Comparison of ENCODE assay signal across 8 cellular contexts in the genomic region with DNA sequence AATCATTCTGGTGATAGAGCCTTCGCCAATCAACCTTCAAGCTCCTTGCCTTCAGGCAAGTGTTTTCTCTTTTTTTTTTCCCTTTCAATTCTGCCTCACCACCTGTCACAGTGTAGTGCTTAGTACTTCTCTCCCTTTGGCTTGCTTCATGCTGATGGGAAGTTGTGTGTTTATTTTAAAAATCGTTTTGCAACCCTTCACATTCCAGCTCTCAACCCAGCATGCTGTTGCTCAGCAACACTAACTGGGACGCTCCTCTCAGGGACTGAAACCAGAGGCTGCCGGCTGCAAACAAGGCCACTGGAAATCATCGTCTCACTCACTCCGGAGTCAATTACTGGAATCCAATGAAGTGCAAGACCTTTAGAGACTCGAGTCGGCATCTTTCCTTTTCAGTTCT.
A peak's percentile ranks its signal among the peaks of the same experiment; 100 is the strongest.
DNase-seq lines count a peak whose midpoint lies in the region; ATAC-seq and TF ChIP-seq lines count a peak whose summit lies in the region.

No MANE protein-coding gene starts in this region.

- DNase-seq in AG04450 (ENCODE audit: low read depth, low spot score) (peak; percentile 78), NCI-H1694 (lab: John Stamatoyannopoulos, UW) (peak; percentile 61), choroid plexus epithelial cell (ENCODE audit: low read depth) (peak; percentile 98), mesenchymal stem cell (peak; percentile 92), GM10248 (ENCODE audit: extremely low spot score) (no peak), NAMALWA (ENCODE audit: low spot score) (no peak)
- DNase-seq in activated T-cell treated with anti-CD3 and anti-CD28 coated beads, Interleukin-2, amount 50 U/mL, for 4 hours = no peak

- no peaks in the 10 kb centered on the region for H3K27me3 Mint-ChIP-seq in activated T-cell treated with anti-CD3 and anti-CD28 coated beads, Interleukin-2, amount 50 U/mL, for 4 hours (ENCODE audit: low read depth)

- no peak overlapping the region for H3K23ac ChIP-seq in mesenchymal stem cell (ENCODE audit: low read length in 2 of 2)

- H3K36me3 ChIP-seq in mesenchymal stem cell (ENCODE audit: control insufficient read depth in 1 of 2, insufficient read depth in 2 of 2, low read depth in 1 of 2, low read length in 2 of 2) = no peaks in the 10 kb centered on the region

- H3K9me3 ChIP-seq in AG04450 (ENCODE audit: control insufficient read depth, insufficient read depth, low read length) (no peaks in the 10 kb centered on the region), mesenchymal stem cell (ENCODE audit: control insufficient read depth, low read length) (no peaks in the 10 kb centered on the region)

- no peak overlapping the region for H3K27ac ChIP-seq in AG04450 (ENCODE audit: low read depth, low read length)
- H3K27ac ChIP-seq in mesenchymal stem cell (ENCODE audit: low read length, poor library complexity, severe bottlenecking) = no peak overlapping the region

- no peak overlapping the region for H3K4me2 ChIP-seq in mesenchymal stem cell (ENCODE audit: low read length, poor library complexity, severe bottlenecking)

- no peaks in the 10 kb centered on the region for H3K79me1 ChIP-seq in mesenchymal stem cell (replicated peaks; ENCODE audit: low read length, poor library complexity, severe bottlenecking)

- no peaks in the 10 kb centered on the region for H3K27me3 ChIP-seq in AG04450 (ENCODE audit: control insufficient read depth, insufficient read depth, low read length)
- no peaks in the 10 kb centered on the region for H3K27me3 ChIP-seq in mesenchymal stem cell (ENCODE audit: control insufficient read depth in 1 of 2, insufficient read depth in 1 of 2, low read length in 2 of 2)

- no peak overlapping the region for H2BK120ac ChIP-seq in mesenchymal stem cell (ENCODE audit: low read depth, low read length)

- WGBS in mesenchymal stem cell = 29% methylated on average over 8 of the region's 8 CpGs

- TF ChIP-seq CTCF in AG04450 (IDR thresholded peaks at IDR 0.05; ENCODE audit: low read depth, low read length) (no peak), choroid plexus epithelial cell (conservative IDR thresholded peaks at IDR 0.05; ENCODE audit: low read depth, low read length) (no peak), GM10248 (IDR thresholded peaks at IDR 0.05; ENCODE audit: control extremely low read depth, extremely low read depth, low read depth, missing control alignments) (no peak)

- no peaks in the 10 kb centered on the region for H3K4me1 ChIP-seq in mesenchymal stem cell (ENCODE audit: control insufficient read depth, insufficient read depth, low read depth, low read length)

- H4K91ac ChIP-seq in mesenchymal stem cell (ENCODE audit: low read length) = no peak overlapping the region

- H3K4me3 Mint-ChIP-seq in activated T-cell treated with anti-CD3 and anti-CD28 coated beads, Interleukin-2, amount 50 U/mL, for 4 hours = no peak overlapping the region

- no peak for ATAC-seq in activated T-cell treated with anti-CD3 and anti-CD28 coated beads, Interleukin-2, amount 50 U/mL, for 4 hours
- ATAC-seq in HG03442 (IDR thresholded peaks at IDR 0.05; ENCODE audit: unreplicated experiment) = no peak

- no peak overlapping the region for H4K8ac ChIP-seq in mesenchymal stem cell (ENCODE audit: low read length)

- POLR2A ChIA-PET in AG04450 (lab: Yijun Ruan, JAX) (interaction anchor here (0.7 kb wide), 1 partner anchor 27 kb away, joined by 4 read pairs; no protein-coding TSS in a partner anchor), GM10248 (lab: Yijun Ruan, JAX) (no interaction called here)

- no peak overlapping the region for H3K18ac ChIP-seq in mesenchymal stem cell (ENCODE audit: low read depth in 1 of 2, low read length in 2 of 2)

- H3K14ac ChIP-seq in mesenchymal stem cell (ENCODE audit: low read length in 2 of 2) = no peak overlapping the region

- H2BK12ac ChIP-seq in mesenchymal stem cell (ENCODE audit: low read length in 2 of 2) = no peak overlapping the region

- no peaks in the 10 kb centered on the region for H3K36me3 Mint-ChIP-seq in activated T-cell treated with anti-CD3 and anti-CD28 coated beads, Interleukin-2, amount 50 U/mL, for 4 hours (ENCODE audit: insufficient read depth)

- H3K4ac ChIP-seq in mesenchymal stem cell (ENCODE audit: low read depth in 1 of 2, low read length in 2 of 2) = no peak overlapping the region

- no peak overlapping the region for H2AFZ ChIP-seq in mesenchymal stem cell (ENCODE audit: low read depth, low read length)

- H2AK5ac ChIP-seq in mesenchymal stem cell (ENCODE audit: low read length, severe bottlenecking) = no peak overlapping the region

- H3K4me3 ChIP-seq in AG04450 (ENCODE audit: low read depth, low read length) = peak overlapping the region; percentile 17
- no peak overlapping the region for H3K4me3 ChIP-seq in choroid plexus epithelial cell (ENCODE audit: low read depth, low read length)
- peak overlapping the region in 1 of 2 experiments; percentile 47 for H3K4me3 ChIP-seq in mesenchymal stem cell (ENCODE audit: insufficient read depth in 1 of 2, low read depth in 1 of 2, low read length in 2 of 2)

- H2BK15ac ChIP-seq in mesenchymal stem cell (ENCODE audit: low read depth, poor library complexity, severe bottlenecking) = no peak overlapping the region

- H3K9ac ChIP-seq in mesenchymal stem cell (ENCODE audit: low read length) = peak overlapping the region; percentile 69

- H3K9me3 Mint-ChIP-seq in activated T-cell treated with anti-CD3 and anti-CD28 coated beads, Interleukin-2, amount 50 U/mL, for 4 hours = peaks cover 9% of the 10 kb centered on the region

- H3K4me1 Mint-ChIP-seq in activated T-cell treated with anti-CD3 and anti-CD28 coated beads, Interleukin-2, amount 50 U/mL, for 4 hours (ENCODE audit: low read depth) = no peaks in the 10 kb centered on the region

- no peak overlapping the region for H2BK5ac ChIP-seq in mesenchymal stem cell (ENCODE audit: low read depth, low read length, poor library complexity, severe bottlenecking)

- CTCF ChIA-PET in AG04450 (lab: Charles Lee) (interaction anchor here (1.2 to 1.9 kb wide), 2 partner anchors 36 to 686 kb away, joined by 6 to 9 read pairs; no protein-coding TSS in a partner anchor), GM10248 (lab: Yijun Ruan, JAX) (no interaction called here)

Comparison
In these comparisons a context has a peak if more than half of its experiments do, and no peak if none do; other contexts are left out.
1. DNase-seq: peak in AG04450 (single experiment), NCI-H1694 (single experiment), choroid plexus epithelial cell (single experiment) and mesenchymal stem cell (single experiment); none in GM10248 (single experiment), activated T-cell treated with anti-CD3 and anti-CD28 coated beads, Interleukin-2, amount 50 U/mL, for 4 hours (single experiment) and NAMALWA (single experiment).